ENCODE assay signal across 8 cellular contexts in genomic region chr11:67262731-67263675, GRCh38. TPM values are rescaled to one million over a fixed set of nuclear protein-coding genes. Genes with fewer than 3 reads are reported as not detected.
DNase-seq lines count a peak whose midpoint lies in the region; ATAC-seq, FAIRE-seq and TF ChIP-seq lines count a peak whose summit lies in the region.

No MANE protein-coding gene starts in this region.

- TF ChIP-seq CTCF in astrocyte (IDR thresholded peaks at IDR 0.05; ENCODE audit: insufficient read depth, low read depth, low read length) = peak; percentile 77
- TF ChIP-seq CTCF in right atrium auricular region (IDR thresholded peaks at IDR 0.05) = peak; percentile 59 to 92
- peak; percentile 90 for TF ChIP-seq CTCF in retinal pigment epithelial cell (conservative IDR thresholded peaks at IDR 0.05; ENCODE audit: low read depth, low read length)

- H3K9ac ChIP-seq in astrocyte (ENCODE audit: low read length) = peak overlapping the region; percentile 8

- H3K27me3 Mint-ChIP-seq in astrocyte (ENCODE audit: low read depth, unreplicated experiment) = peaks cover 5% of the 10 kb centered on the region

- H3K36me3 Mint-ChIP-seq in astrocyte (ENCODE audit: low read depth, unreplicated experiment) = peaks cover 7% of the 10 kb centered on the region

- peak overlapping the region; percentile 54 for H2AFZ ChIP-seq in ACC112 (ENCODE audit: low read length, unreplicated experiment)
- H2AFZ ChIP-seq in astrocyte (ENCODE audit: low read depth, low read length) = peak overlapping the region; percentile 61

- no peak for FAIRE-seq in astrocyte (lab: Jason Lieb, UNC)

- no peak overlapping the region for H3K4me3 ChIP-seq in ACC112 (ENCODE audit: low read depth, low read length)
- H3K4me3 ChIP-seq in astrocyte (ENCODE audit: insufficient read depth, low read depth, low read length) = no peak overlapping the region
- no peak overlapping the region for H3K4me3 ChIP-seq in right atrium auricular region
- no peak overlapping the region for H3K4me3 ChIP-seq in retinal pigment epithelial cell (ENCODE audit: low read length)

- H3K4me1 ChIP-seq in ACC112 (ENCODE audit: control insufficient read depth, insufficient read depth, low read length, unreplicated experiment) (peaks cover 25% of the 10 kb centered on the region), astrocyte (ENCODE audit: insufficient read depth, low read length) (peaks cover 25% of the 10 kb centered on the region), right atrium auricular region (peaks cover 0 to 43% of the 10 kb centered on the region in 2 donors)

- peaks cover 10% of the 10 kb centered on the region for H3K4me1 Mint-ChIP-seq in astrocyte (ENCODE audit: low read depth, unreplicated experiment)

- no peak overlapping the region for H3K4me3 Mint-ChIP-seq in astrocyte (ENCODE audit: unreplicated experiment)

- H3K27ac Mint-ChIP-seq in astrocyte (ENCODE audit: unreplicated experiment) = peak overlapping the region; percentile 53

- peak; percentile 44 for ATAC-seq in GM18511 (IDR thresholded peaks at IDR 0.05; ENCODE audit: unreplicated experiment)
- ATAC-seq in GM19455 (IDR thresholded peaks at IDR 0.05; ENCODE audit: unreplicated experiment) = no peak

- no peaks in the 10 kb centered on the region for H3K36me3 ChIP-seq in ACC112 (ENCODE audit: insufficient read depth, low read length)
- no peaks in the 10 kb centered on the region for H3K36me3 ChIP-seq in astrocyte (ENCODE audit: insufficient read depth, low read length)
- H3K36me3 ChIP-seq in right atrium auricular region = peaks cover 4% of the 10 kb centered on the region

- H3K9me3 ChIP-seq in astrocyte (ENCODE audit: insufficient read depth, low read depth, low read length) = no peaks in the 10 kb centered on the region
- H3K9me3 ChIP-seq in right atrium auricular region = no peaks in the 10 kb centered on the region

- H3K27ac ChIP-seq in ACC112 (ENCODE audit: low read depth, low read length) (peak overlapping the region; percentile 19; the same call in 1 of the 2 replicates), astrocyte (ENCODE audit: low read depth, low read length) (no peak overlapping the region), right atrium auricular region (peak overlapping the region; percentile 41 to 54)

- peaks cover 15% of the 10 kb centered on the region for H3K79me2 ChIP-seq in ACC112 (ENCODE audit: control insufficient read depth, insufficient read depth, low read length, unreplicated experiment)
- peaks cover 21% of the 10 kb centered on the region for H3K79me2 ChIP-seq in astrocyte (ENCODE audit: insufficient read depth, low read length)

- no peaks in the 10 kb centered on the region for H3K9me3 Mint-ChIP-seq in astrocyte (ENCODE audit: unreplicated experiment)

- no peaks in the 10 kb centered on the region for H3K27me3 ChIP-seq in ACC112 (ENCODE audit: insufficient read depth, low read length)
- H3K27me3 ChIP-seq in astrocyte (ENCODE audit: insufficient read depth, low read length) = no peaks in the 10 kb centered on the region
- no peaks in the 10 kb centered on the region for H3K27me3 ChIP-seq in right atrium auricular region

- H3K4me2 ChIP-seq in astrocyte (ENCODE audit: low read length) = peak overlapping the region; percentile 42

- DNase-seq in NCI-H1694 (lab: John Stamatoyannopoulos, UW) (peak; percentile 39), T-helper 1 cell (peak in 4 of 5 donors; percentile 60 to 81 (median 66)), astrocyte (ENCODE audit: low read depth) (peak; percentile 67), right atrium auricular region (ENCODE audit: low spot score) (peak; percentile 83), retinal pigment epithelial cell (ENCODE audit: low read depth) (peak; percentile 23)

- peaks cover 11% of the 10 kb centered on the region for H4K20me1 ChIP-seq in astrocyte (ENCODE audit: insufficient read depth, low read length)

RNA-seq across cellular contexts. Expression of gene GRK2, which starts 3.3 kb away (rescaled TPM):
- total RNA-seq in astrocyte = 27.2 and 34.0 TPM in 2 replicates
- 10 to 100 TPM; 52.7 to 55.9 TPM for total RNA-seq in right atrium auricular region

RNA-seq across cellular contexts. Expression of gene ANKRD13D, which starts 26.1 kb away (rescaled TPM):
- total RNA-seq in astrocyte (39.4 and 40.8 TPM in 2 replicates), right atrium auricular region (10 to 100 TPM; 14.1 to 14.9 TPM)

RNA-seq across cellular contexts. Expression of gene SSH3, which starts 40.3 kb away (rescaled TPM):
- 19.1 and 20.1 TPM in 2 replicates for total RNA-seq in astrocyte
- total RNA-seq in right atrium auricular region = 10 to 100 TPM; 14.7 to 23.6 TPM

Comparison
In these comparisons a context has a peak if more than half of its experiments do, and no peak if none do; other contexts are left out.
1. DNase-seq: peak in every context shown above with its lines; median percentile 83 in right atrium auricular region; 67 in astrocyte; 66 in T-helper 1 cell; 39 in NCI-H1694; 23 in retinal pigment epithelial cell.